Comparison of ENCODE assay signal across 9 cellular contexts in the genomic region with DNA sequence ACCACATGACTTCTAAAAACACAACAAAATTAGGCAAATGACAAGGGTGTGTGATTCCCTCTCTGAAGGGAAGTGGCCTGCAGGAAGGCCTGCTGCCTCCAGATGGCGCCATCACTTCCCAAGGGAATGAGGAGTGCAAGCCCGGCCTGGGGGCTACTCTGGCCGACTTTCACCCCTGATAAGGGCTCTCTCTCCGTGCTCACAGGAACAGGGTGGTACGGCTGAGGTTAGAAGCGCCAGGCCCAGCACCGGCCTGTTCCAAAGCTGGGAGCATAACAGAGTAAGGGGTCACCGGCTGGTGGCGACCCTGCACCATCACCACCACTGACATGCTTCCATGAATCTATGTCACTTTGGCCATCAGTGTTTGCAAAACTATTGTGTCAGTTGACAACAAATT. TPM values are rescaled to one million over a fixed set of nuclear protein-coding genes. Genes with fewer than 3 reads are reported as not detected.
A peak's percentile ranks its signal among the peaks of the same experiment; 100 is the strongest.
DNase-seq lines count a peak whose midpoint lies in the region; ATAC-seq, FAIRE-seq and TF ChIP-seq lines count a peak whose summit lies in the region.
"Had no signal": no experiment of that assay in that cellular context is flagged by ENCODE, and none has a peak within 500 bp of the region (broad histone marks: within the 10 kb centered on the region; RNA-seq: fewer than 3 reads in every experiment).

No MANE protein-coding gene starts in this region.

- DNase-seq in activated CD4-positive, alpha-beta T cell treated with anti-CD3 and anti-CD28 coated beads for 48 hours: peak; percentile 63
- no peak for DNase-seq in activated CD4-positive, alpha-beta T cell treated with anti-CD3 and anti-CD28 coated beads for 1 hour
- DNase-seq in MG63: peak; percentile 39
- DNase-seq in body of pancreas: peak in 3 of 4 donors; percentile 28 to 69 (median 50)
- DNase-seq in left kidney (ENCODE audit: low read depth, low spot score): peak; percentile 72
- DNase-seq in urothelium cell line (ENCODE audit: low spot score): peak; percentile 66

- no peak overlapping the region for H3K27ac ChIP-seq in body of pancreas

- H3K4me3 ChIP-seq in MG63 (no peak overlapping the region), body of pancreas (no peak overlapping the region)

- no peak for FAIRE-seq in urothelium cell line (lab: Jason Lieb, UNC)
- FAIRE-seq: GM18507 had no signal

- no peaks in the 10 kb centered on the region for H3K9me3 ChIP-seq in MG63
- no peaks in the 10 kb centered on the region for H3K9me3 ChIP-seq in body of pancreas

- ATAC-seq in body of pancreas: no peak
- ATAC-seq in HG03135 (IDR thresholded peaks at IDR 0.05; ENCODE audit: unreplicated experiment): no peak
- no peak for ATAC-seq in HG03457 (IDR thresholded peaks at IDR 0.05; ENCODE audit: unreplicated experiment)

- no peaks in the 10 kb centered on the region for H3K27me3 ChIP-seq in MG63
- H3K27me3 ChIP-seq in body of pancreas: no peaks in the 10 kb centered on the region

- intact Hi-C loops in body of pancreas (cut with DNase I): no loop called here

- peaks cover 3% of the 10 kb centered on the region for H3K4me1 ChIP-seq in body of pancreas

- 53 to 68% methylated on average over 9 of the region's 9 CpGs for WGBS in body of pancreas, 2 donors

- no peak for TF ChIP-seq POLR2A in body of pancreas (IDR thresholded peaks at IDR 0.05)

- peak; percentile 48 to 74 (median 60) for TF ChIP-seq CTCF in body of pancreas (IDR thresholded peaks at IDR 0.05)

- H3K36me3 ChIP-seq in MG63 (no peaks in the 10 kb centered on the region), body of pancreas (replicated peaks in 1 of 2; ENCODE audit: insufficient read depth in 1 of 2, low read depth in 2 of 2) (no peaks in the 10 kb centered on the region)

RNA-seq across cellular contexts. Expression of a gene that starts 13.1 kb away (rescaled TPM):
- total RNA-seq in MG63 (2014; rRNA removed; shearing (Covaris generic); ENCODE audit: low replicate concordance): not detected in 2 replicates
- not detected for total RNA-seq in body of pancreas

RNA-seq across cellular contexts. Expression of a gene that starts 22.8 kb away (rescaled TPM):
- 0.07 TPM in 1 of 2 replicates, not detected in the other for total RNA-seq in MG63 (2014; rRNA removed; shearing (Covaris generic); ENCODE audit: low replicate concordance)
- under 1 TPM in 1 of 2 donors, not detected in 1; 0.26 TPM for total RNA-seq in body of pancreas

RNA-seq across cellular contexts. Expression of a gene that starts 39.0 kb away (rescaled TPM):
- not detected in 2 replicates for total RNA-seq in MG63 (2014; rRNA removed; shearing (Covaris generic); ENCODE audit: low replicate concordance)
- not detected for total RNA-seq in body of pancreas
